ENCODE assay signal across 18 cellular contexts in genomic region chr6:72533601-72534000, GRCh38.
DNase-seq lines count a peak whose midpoint lies in the region; ATAC-seq and TF ChIP-seq lines count a peak whose summit lies in the region.
"Had no signal": no experiment of that assay in that cellular context is flagged by ENCODE, and none has a peak within 500 bp of the region (broad histone marks: within the 10 kb centered on the region; RNA-seq: fewer than 3 reads in every experiment).

No MANE protein-coding gene starts in this region.

- H3K9me3 ChIP-seq in SK-N-SH, result no peaks in the 10 kb centered on the region
- no peaks in the 10 kb centered on the region for H3K9me3 ChIP-seq in adipocyte (ENCODE audit: control insufficient read depth, low read length)
- H3K9me3 ChIP-seq in adrenal gland (replicated peaks in 1 of 3), result no peaks in the 10 kb centered on the region
- H3K9me3 ChIP-seq: SJSA1 had no signal

- no peaks in the 10 kb centered on the region for H3K9me3 Mint-ChIP-seq in activated naive CD4-positive, alpha-beta T cell treated with anti-CD3 and anti-CD28 coated beads, Interleukin-2, amount 50 U/mL, for 72 hours
- H3K9me3 Mint-ChIP-seq: CD4-positive, alpha-beta T cell had no signal

- no peak overlapping the region for H3K4me2 ChIP-seq in SK-N-SH
- H3K4me2 ChIP-seq: PC-9 had no signal

- TF ChIP-seq CTCF in SK-N-SH (IDR thresholded peaks at IDR 0.05) (no peak), fibroblast of pulmonary artery (IDR thresholded peaks at IDR 0.05; ENCODE audit: low read length, missing control alignments) (no peak), adrenal gland (IDR thresholded peaks at IDR 0.05) (no peak)

- no peaks in the 10 kb centered on the region for H3F3A ChIP-seq in SK-N-SH (replicated peaks; ENCODE audit: insufficient read depth)

- H3K27ac ChIP-seq in SK-N-SH (ENCODE audit: low read depth in 2 of 2, low read length in 1 of 2), result no peak overlapping the region
- H3K27ac ChIP-seq in adrenal gland, result no peak overlapping the region
- H3K27ac ChIP-seq: 22Rv1, PC-9, SJSA1 had no signal

- H3K4me3 ChIP-seq in SK-N-SH (ENCODE audit: low read depth in 2 of 2, low read length in 1 of 2) (no peak overlapping the region), adipocyte (ENCODE audit: low read length) (no peak overlapping the region), fibroblast of pulmonary artery (replicated peaks; ENCODE audit: low read depth, low read length) (no peak overlapping the region), adrenal gland (no peak overlapping the region)
- H3K4me3 ChIP-seq: PC-9, SJSA1 had no signal

- peak; percentile 84 for ATAC-seq in SK-N-SH treated with all-trans-retinoic acid at 6 μM for 48 hours
- ATAC-seq in HG03442 (IDR thresholded peaks at IDR 0.05; ENCODE audit: unreplicated experiment), result no peak
- ATAC-seq in activated naive CD4-positive, alpha-beta T cell treated with anti-CD3 and anti-CD28 coated beads, Interleukin-2, amount 50 U/mL, for 72 hours, result no peak

- no peaks in the 10 kb centered on the region for H3K9me2 ChIP-seq in SK-N-SH

- H3K9ac ChIP-seq in SK-N-SH (no peak overlapping the region), adipocyte (ENCODE audit: low read length) (no peak overlapping the region)

- TF ChIP-seq EP300 in SK-N-SH (IDR thresholded peaks at IDR 0.05; ENCODE audit: borderline replicate concordance in 1 of 2, low read depth in 1 of 2, low read length in 1 of 2), result no peak

- peaks cover 0 to 8% of the 10 kb centered on the region in 2 experiments; a peak in 1 of 4 replicates for H3K4me1 ChIP-seq in SK-N-SH (ENCODE audit: control insufficient read depth in 1 of 2, insufficient read depth in 2 of 2, low read depth in 1 of 2, low read length in 1 of 2)
- peaks cover 5% of the 10 kb centered on the region for H3K4me1 ChIP-seq in adipocyte (ENCODE audit: control insufficient read depth, insufficient read depth, low read length)
- no peaks in the 10 kb centered on the region for H3K4me1 ChIP-seq in adrenal gland (replicated peaks in 1 of 2)
- H3K4me1 ChIP-seq: SJSA1 had no signal

- H4K20me1 ChIP-seq in SK-N-SH (ENCODE audit: insufficient read depth), result no peaks in the 10 kb centered on the region

- H2AFZ ChIP-seq in SK-N-SH (ENCODE audit: low read depth), result no peak overlapping the region
- H2AFZ ChIP-seq: PC-9 had no signal

- CTCF ChIA-PET in SK-N-SH (lab: Yijun Ruan, JAX), result interaction anchor here (0.5 to 1.4 kb wide), 2 partner anchors 21 to 27 kb away, joined by 3 read pairs; no protein-coding TSS in a partner anchor

- H3K27ac Mint-ChIP-seq in activated naive CD4-positive, alpha-beta T cell treated with anti-CD3 and anti-CD28 coated beads, Interleukin-2, amount 50 U/mL, for 72 hours, result no peak overlapping the region
- H3K27ac Mint-ChIP-seq: CD4-positive, alpha-beta T cell had no signal

- no peak for TF ChIP-seq RAD21 in SK-N-SH (IDR thresholded peaks at IDR 0.05; ENCODE audit: low read length)

- no peaks in the 10 kb centered on the region for H3K36me3 Mint-ChIP-seq in activated naive CD4-positive, alpha-beta T cell treated with anti-CD3 and anti-CD28 coated beads, Interleukin-2, amount 50 U/mL, for 72 hours

- H3K27me3 ChIP-seq in SK-N-SH (ENCODE audit: insufficient read depth) (no peaks in the 10 kb centered on the region), adipocyte (replicated peaks; ENCODE audit: control insufficient read depth, insufficient read depth, low read length) (no peaks in the 10 kb centered on the region), adrenal gland (no peaks in the 10 kb centered on the region)
- H3K27me3 ChIP-seq: SJSA1 had no signal

- DNase-seq in SK-N-SH, result no peak
- DNase-seq in adipocyte (ENCODE audit: low read depth), result peak; percentile 30
- DNase-seq in fibroblast of pulmonary artery (ENCODE audit: low read depth), result peak; percentile 11
- no peak for DNase-seq in adrenal gland
- no peak for DNase-seq in activated naive CD4-positive, alpha-beta T cell treated with anti-CD3 and anti-CD28 coated beads, Interleukin-2, amount 50 U/mL, for 72 hours (ENCODE audit: low spot score in 2 of 2)
- DNase-seq in NCI-H1105 treated with DMSO at 0.1 percent for 48 hours (lab: John Stamatoyannopoulos, UW), result no peak
- DNase-seq: CD4-positive, alpha-beta T cell; DMS153; Karpas-422; NCI-H1436; NCI-H1930; NCI-H345; NCI-H524 treated with DMSO at 0.1 percent for 48 hours; PC-9 had no signal

- TF ChIP-seq POLR2A in adrenal gland (IDR thresholded peaks at IDR 0.05), result no peak

- POLR2A ChIA-PET in SK-N-SH (lab: Yijun Ruan, JAX), result no interaction called here

- intact Hi-C loops in adrenal gland (cut with DNase I), result no loop called here

- no peaks in the 10 kb centered on the region for H3K36me3 ChIP-seq in SK-N-SH (replicated peaks in 1 of 2; ENCODE audit: control insufficient read depth in 1 of 2, insufficient read depth in 2 of 2, low read length in 1 of 2)
- H3K36me3 ChIP-seq in adipocyte (ENCODE audit: control insufficient read depth, insufficient read depth, low read length, severe bottlenecking), result no peaks in the 10 kb centered on the region
- no peaks in the 10 kb centered on the region for H3K36me3 ChIP-seq in adrenal gland (replicated peaks in 1 of 2)
- H3K36me3 ChIP-seq: SJSA1 had no signal

- no peaks in the 10 kb centered on the region for H3K79me2 ChIP-seq in SK-N-SH (ENCODE audit: insufficient read depth)

TF ChIP-seq in SK-N-SH treated with all-trans-retinoic acid at 6 μM for 48 hours, 23 proteins besides CTCF, POLR2A, EP300 and RAD21 (continues in another document):
- no peak for TF ChIP-seq PATZ1 (CRISPR knock-in tag; IDR thresholded peaks at IDR 0.05; ENCODE audit: borderline replicate concordance)
- TF ChIP-seq ARNTL (CRISPR knock-in tag; IDR thresholded peaks at IDR 0.05; ENCODE audit: borderline replicate concordance, low read depth), result no peak
- TF ChIP-seq ZNF70 (CRISPR knock-in tag; IDR thresholded peaks at IDR 0.05), result no peak
- TF ChIP-seq, protein P1, sequence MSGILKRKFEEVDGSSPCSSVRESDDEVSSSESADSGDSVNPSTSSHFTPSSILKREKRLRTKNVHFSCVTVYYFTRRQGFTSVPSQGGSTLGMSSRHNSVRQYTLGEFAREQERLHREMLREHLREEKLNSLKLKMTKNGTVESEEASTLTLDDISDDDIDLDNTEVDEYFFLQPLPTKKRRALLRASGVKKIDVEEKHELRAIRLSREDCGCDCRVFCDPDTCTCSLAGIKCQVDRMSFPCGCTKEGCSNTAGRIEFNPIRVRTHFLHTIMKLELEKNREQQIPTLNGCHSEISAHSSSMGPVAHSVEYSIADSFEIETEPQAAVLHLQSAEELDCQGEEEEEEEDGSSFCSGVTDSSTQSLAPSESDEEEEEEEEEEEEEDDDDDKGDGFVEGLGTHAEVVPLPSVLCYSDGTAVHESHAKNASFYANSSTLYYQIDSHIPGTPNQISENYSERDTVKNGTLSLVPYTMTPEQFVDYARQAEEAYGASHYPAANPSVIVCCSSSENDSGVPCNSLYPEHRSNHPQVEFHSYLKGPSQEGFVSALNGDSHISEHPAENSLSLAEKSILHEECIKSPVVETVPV (CRISPR knock-in tag; IDR thresholded peaks at IDR 0.05), result no peak
- TF ChIP-seq OSR1 (CRISPR knock-in tag; IDR thresholded peaks at IDR 0.05), result no peak

TF ChIP-seq in SK-N-SH, 30 proteins besides CTCF, POLR2A, EP300 and RAD21 (continues in another document):
- TF ChIP-seq FOXJ3 (CRISPR knock-in tag; IDR thresholded peaks at IDR 0.05) (no peak), FOSL2 (IDR thresholded peaks at IDR 0.05; ENCODE audit: borderline replicate concordance, low read depth) (no peak), NFIC (IDR thresholded peaks at IDR 0.05; ENCODE audit: borderline replicate concordance) (no peak), JUND (IDR thresholded peaks at IDR 0.05) (no peak), ELF1 (IDR thresholded peaks at IDR 0.05) (no peak), PBX3 (IDR thresholded peaks at IDR 0.05) (no peak), RFX5 (IDR thresholded peaks at IDR 0.05; ENCODE audit: low read length) (no peak), RXRA (IDR thresholded peaks at IDR 0.05; ENCODE audit: borderline replicate concordance, low read depth) (no peak), TCF12 (IDR thresholded peaks at IDR 0.05) (no peak), SMC3 (IDR thresholded peaks at IDR 0.05; ENCODE audit: low read depth, low read length) (no peak), EZH2phosphoT487 (IDR thresholded peaks at IDR 0.05; ENCODE audit: borderline replicate concordance, low read depth) (no peak), RCOR1 (IDR thresholded peaks at IDR 0.05; ENCODE audit: low read length) (no peak)
- TF ChIP-seq, protein P2, sequence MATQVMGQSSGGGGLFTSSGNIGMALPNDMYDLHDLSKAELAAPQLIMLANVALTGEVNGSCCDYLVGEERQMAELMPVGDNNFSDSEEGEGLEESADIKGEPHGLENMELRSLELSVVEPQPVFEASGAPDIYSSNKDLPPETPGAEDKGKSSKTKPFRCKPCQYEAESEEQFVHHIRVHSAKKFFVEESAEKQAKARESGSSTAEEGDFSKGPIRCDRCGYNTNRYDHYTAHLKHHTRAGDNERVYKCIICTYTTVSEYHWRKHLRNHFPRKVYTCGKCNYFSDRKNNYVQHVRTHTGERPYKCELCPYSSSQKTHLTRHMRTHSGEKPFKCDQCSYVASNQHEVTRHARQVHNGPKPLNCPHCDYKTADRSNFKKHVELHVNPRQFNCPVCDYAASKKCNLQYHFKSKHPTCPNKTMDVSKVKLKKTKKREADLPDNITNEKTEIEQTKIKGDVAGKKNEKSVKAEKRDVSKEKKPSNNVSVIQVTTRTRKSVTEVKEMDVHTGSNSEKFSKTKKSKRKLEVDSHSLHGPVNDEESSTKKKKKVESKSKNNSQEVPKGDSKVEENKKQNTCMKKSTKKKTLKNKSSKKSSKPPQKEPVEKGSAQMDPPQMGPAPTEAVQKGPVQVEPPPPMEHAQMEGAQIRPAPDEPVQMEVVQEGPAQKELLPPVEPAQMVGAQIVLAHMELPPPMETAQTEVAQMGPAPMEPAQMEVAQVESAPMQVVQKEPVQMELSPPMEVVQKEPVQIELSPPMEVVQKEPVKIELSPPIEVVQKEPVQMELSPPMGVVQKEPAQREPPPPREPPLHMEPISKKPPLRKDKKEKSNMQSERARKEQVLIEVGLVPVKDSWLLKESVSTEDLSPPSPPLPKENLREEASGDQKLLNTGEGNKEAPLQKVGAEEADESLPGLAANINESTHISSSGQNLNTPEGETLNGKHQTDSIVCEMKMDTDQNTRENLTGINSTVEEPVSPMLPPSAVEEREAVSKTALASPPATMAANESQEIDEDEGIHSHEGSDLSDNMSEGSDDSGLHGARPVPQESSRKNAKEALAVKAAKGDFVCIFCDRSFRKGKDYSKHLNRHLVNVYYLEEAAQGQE (IDR thresholded peaks at IDR 0.05; ENCODE audit: low read depth, low read length), result no peak

Comparison
In these comparisons a context has a peak if more than half of its experiments do, and no peak if none do; other contexts are left out.
1. DNase-seq: peak in adipocyte (single experiment) and fibroblast of pulmonary artery (single experiment); none in SK-N-SH (single experiment), adrenal gland (0 of 7), activated naive CD4-positive, alpha-beta T cell treated with anti-CD3 and anti-CD28 coated beads, Interleukin-2, amount 50 U/mL, for 72 hours (0 of 2) and NCI-H1105 treated with DMSO at 0.1 percent for 48 hours (single experiment).